In genomic region chr6:46215213-46215612, GRCh38 we compare ENCODE assay signal across 28 cellular contexts. TPM values are rescaled to one million over a fixed set of nuclear protein-coding genes. Genes with fewer than 3 reads are reported as not detected.
"Had no signal": no experiment of that assay in that cellular context is flagged by ENCODE, and none has a peak within 500 bp of the region (broad histone marks: within the 10 kb centered on the region; RNA-seq: fewer than 3 reads in every experiment).

No MANE protein-coding gene starts in this region.

- H3K27ac ChIP-seq: coronary artery, esophagus muscularis mucosa, foreskin keratinocyte, gastroesophageal sphincter, heart left ventricle, hepatocyte, parathyroid adenoma, right atrium auricular region, stomach, thyroid gland, vagina had no signal

- H3K4me3 ChIP-seq: coronary artery, esophagus muscularis mucosa, gastroesophageal sphincter, heart left ventricle, hepatocyte, mucosa of descending colon, right atrium auricular region, smooth muscle cell, stomach, thyroid gland, vagina had no signal

- H3K36me3 ChIP-seq: esophagus muscularis mucosa, gastroesophageal sphincter, heart left ventricle, right atrium auricular region, stomach, thyroid gland, vagina had no signal

- H3K9me3 ChIP-seq: esophagus muscularis mucosa, gastroesophageal sphincter, heart left ventricle, mucosa of descending colon, right atrium auricular region, stomach, thyroid gland, vagina had no signal

- FAIRE-seq: endothelial cell of umbilical vein had no signal

- H3K9ac ChIP-seq: parathyroid adenoma had no signal

- H2AFZ ChIP-seq: hepatocyte, parathyroid adenoma had no signal

- DNase-seq: dermis blood vessel endothelial cell; effector memory CD4-positive, alpha-beta T cell; foreskin keratinocyte; heart left ventricle; immature natural killer cell; islet precursor cell; mesenchymal stem cell; mucosa of descending colon; naive B cell; stimulated activated CD4-positive, alpha-beta T cell treated with anti-CD3 and anti-CD28 coated beads, Interleukin-12 subunit alpha, Interleukin-12 subunit beta, amount 100 ng/mL, for 4 hours; stimulated activated CD4-positive, alpha-beta T cell treated with anti-CD3 and anti-CD28 coated beads, Interleukin-1b, Interleukin-23, amount 100 ng/mL, for 48 hours; stimulated activated CD4-positive, alpha-beta T cell treated with anti-CD3 and anti-CD28 coated beads, Interleukin-4, amount 100 ng/mL, for 24 hours; stimulated activated naive CD4-positive, alpha-beta T cell treated with Interleukin-2 at 50 U/mL for 16 hours; stomach; thyroid gland had no signal

- H3K4me1 ChIP-seq: foreskin keratinocyte, parathyroid adenoma, stomach, vagina had no signal

- H3K27me3 ChIP-seq: esophagus muscularis mucosa, gastroesophageal sphincter, heart left ventricle, hepatocyte, right atrium auricular region, stomach, thyroid gland, vagina had no signal

- ATAC-seq: foreskin keratinocyte; gastroesophageal sphincter; heart left ventricle; mucosa of descending colon; natural killer cell treated with Interleukin-12 subunit alpha and Interleukin-12 subunit beta and Interleukin-15 and Interleukin-18, amount 100 ng/mL, for 72 hours; sciatic nerve; stimulated activated effector memory CD8-positive, alpha-beta T cell treated with anti-CD3 and anti-CD28 coated beads, Interleukin-12 subunit alpha, Interleukin-12 subunit beta, amount 100 ng/mL, for 72 hours had no signal

- H3K79me2 ChIP-seq: hepatocyte, parathyroid adenoma had no signal

- H3K4me2 ChIP-seq: hepatocyte, smooth muscle cell had no signal

RNA-seq across cellular contexts. Expression of gene ENPP5, which starts 44.4 kb away (rescaled TPM):
- total RNA-seq: endothelial cell of umbilical vein, lung microvascular endothelial cell had no signal
- polyA plus RNA-seq: endothelial cell of umbilical vein had no signal
